Comparison of ENCODE assay signal across 1 cellular context in the genomic region with DNA sequence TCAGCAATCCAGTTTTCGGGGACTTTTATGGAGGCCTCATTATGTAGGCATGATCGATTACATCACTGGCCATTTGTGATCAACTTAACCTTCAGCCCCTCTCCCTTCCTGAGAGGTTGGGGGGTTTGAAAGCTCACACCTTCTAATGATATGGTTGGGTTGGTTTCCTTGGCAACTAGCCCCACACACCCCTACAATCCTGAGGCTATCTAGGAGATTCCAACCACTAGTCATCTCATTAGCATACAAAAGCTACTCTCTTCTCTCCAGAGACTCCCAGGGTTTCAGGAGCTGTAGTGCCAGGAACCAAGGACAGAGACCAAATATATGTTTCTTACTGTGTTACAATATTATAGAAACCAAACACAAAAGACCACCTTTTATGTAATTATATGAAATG.
A peak's percentile ranks its signal among the peaks of the same experiment; 100 is the strongest.
TF ChIP-seq lines count a peak whose summit lies in the region.

No MANE protein-coding gene starts in this region.

TF ChIP-seq in Ishikawa, 13 proteins besides CTCF, POLR2A, EP300 and RAD21:
- TF ChIP-seq, protein P1, sequence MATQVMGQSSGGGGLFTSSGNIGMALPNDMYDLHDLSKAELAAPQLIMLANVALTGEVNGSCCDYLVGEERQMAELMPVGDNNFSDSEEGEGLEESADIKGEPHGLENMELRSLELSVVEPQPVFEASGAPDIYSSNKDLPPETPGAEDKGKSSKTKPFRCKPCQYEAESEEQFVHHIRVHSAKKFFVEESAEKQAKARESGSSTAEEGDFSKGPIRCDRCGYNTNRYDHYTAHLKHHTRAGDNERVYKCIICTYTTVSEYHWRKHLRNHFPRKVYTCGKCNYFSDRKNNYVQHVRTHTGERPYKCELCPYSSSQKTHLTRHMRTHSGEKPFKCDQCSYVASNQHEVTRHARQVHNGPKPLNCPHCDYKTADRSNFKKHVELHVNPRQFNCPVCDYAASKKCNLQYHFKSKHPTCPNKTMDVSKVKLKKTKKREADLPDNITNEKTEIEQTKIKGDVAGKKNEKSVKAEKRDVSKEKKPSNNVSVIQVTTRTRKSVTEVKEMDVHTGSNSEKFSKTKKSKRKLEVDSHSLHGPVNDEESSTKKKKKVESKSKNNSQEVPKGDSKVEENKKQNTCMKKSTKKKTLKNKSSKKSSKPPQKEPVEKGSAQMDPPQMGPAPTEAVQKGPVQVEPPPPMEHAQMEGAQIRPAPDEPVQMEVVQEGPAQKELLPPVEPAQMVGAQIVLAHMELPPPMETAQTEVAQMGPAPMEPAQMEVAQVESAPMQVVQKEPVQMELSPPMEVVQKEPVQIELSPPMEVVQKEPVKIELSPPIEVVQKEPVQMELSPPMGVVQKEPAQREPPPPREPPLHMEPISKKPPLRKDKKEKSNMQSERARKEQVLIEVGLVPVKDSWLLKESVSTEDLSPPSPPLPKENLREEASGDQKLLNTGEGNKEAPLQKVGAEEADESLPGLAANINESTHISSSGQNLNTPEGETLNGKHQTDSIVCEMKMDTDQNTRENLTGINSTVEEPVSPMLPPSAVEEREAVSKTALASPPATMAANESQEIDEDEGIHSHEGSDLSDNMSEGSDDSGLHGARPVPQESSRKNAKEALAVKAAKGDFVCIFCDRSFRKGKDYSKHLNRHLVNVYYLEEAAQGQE (IDR thresholded peaks at IDR 0.05; ENCODE audit: low read depth) = peak; percentile 33; the same call in 1 of the 2 replicates
- TF ChIP-seq CREB1 (IDR thresholded peaks at IDR 0.05; ENCODE audit: low read depth) = no peak
